Comparison of ENCODE assay signal across 19 cellular contexts in genomic region chr1:201746156-201746555, GRCh38.
DNase-seq lines count a peak whose midpoint lies in the region; ATAC-seq, FAIRE-seq and TF ChIP-seq lines count a peak whose summit lies in the region.
"Had no signal": no experiment of that assay in that cellular context is flagged by ENCODE, and none has a peak within 500 bp of the region (broad histone marks: within the 10 kb centered on the region; RNA-seq: fewer than 3 reads in every experiment).

No MANE protein-coding gene starts in this region.

- H3K79me2 ChIP-seq in GM23248 (ENCODE audit: insufficient read depth): peaks cover 96% of the 10 kb centered on the region

- H3K4me2 ChIP-seq in A549 (no peak overlapping the region), GM23248 (ENCODE audit: unreplicated experiment) (no peak overlapping the region)

- TF ChIP-seq RAD21 in A549 (conservative IDR thresholded peaks at IDR 0.05 in 1 of 2, IDR thresholded peaks at IDR 0.05 in 1 of 2): no peak

- DNase-seq in A549 (ENCODE audit: low read depth in 1 of 2, low spot score in 1 of 2): no peak
- no peak for DNase-seq in GM23248
- no peak for DNase-seq in brain microvascular endothelial cell
- DNase-seq in stimulated activated CD4-positive, alpha-beta T cell treated with anti-CD3 and anti-CD28 coated beads, Interleukin-15, amount 100 ng/mL, for 24 hours: no peak
- DNase-seq in cortex of kidney (lab: John Stamatoyannopoulos, UW): no peak
- DNase-seq: Caco-2; CD8-positive, alpha-beta T cell; NCI-H1048; NCI-H1694 treated with DMSO at 0.1 percent for 48 hours; NCI-H2171; NCI-H226; NCI-H510A; RPMI8226; SHP77 treated with DMSO at 0.1 percent for 48 hours had no signal

- ATAC-seq in A549 (no peak), HG02970 (IDR thresholded peaks at IDR 0.05; ENCODE audit: low FRiP score, unreplicated experiment) (no peak)
- ATAC-seq: CD8-positive, alpha-beta T cell had no signal

- no peak overlapping the region for H2AFZ ChIP-seq in GM23248

- no peak overlapping the region for H3K9ac ChIP-seq in GM23248
- H3K9ac ChIP-seq in subcutaneous abdominal adipose tissue (ENCODE audit: low read length in 5 of 5): no peak overlapping the region

- TF ChIP-seq CTCF in A549 (IDR thresholded peaks at IDR 0.05) (no peak), brain microvascular endothelial cell (IDR thresholded peaks at IDR 0.05; ENCODE audit: low read depth, low read length, missing control alignments) (no peak)

- no peak overlapping the region for H3K4me3 ChIP-seq in A549
- H3K4me3 ChIP-seq in GM23248: no peak overlapping the region
- H3K4me3 ChIP-seq in brain microvascular endothelial cell (ENCODE audit: low read depth, low read length): no peak overlapping the region
- no peak overlapping the region for H3K4me3 ChIP-seq in subcutaneous abdominal adipose tissue (ENCODE audit: low read depth in 1 of 5, low read length in 5 of 5)

- CTCF ChIA-PET in A549 (lab: Yijun Ruan, JAX): interaction anchor here (1.0 to 7.8 kb wide), 5 partner anchors 35 to 186 kb away, joined by 4 to 47 read pairs (median 5); no protein-coding TSS in a partner anchor

- 0 out of 2 replicates have a peak, but pooled peaks cover 4% of the 10 kb centered on the region for H4K20me1 ChIP-seq in GM23248 (ENCODE audit: insufficient read depth)

- H3K9me3 ChIP-seq in A549 (no peaks in the 10 kb centered on the region), GM23248 (ENCODE audit: low read depth) (no peaks in the 10 kb centered on the region), subcutaneous abdominal adipose tissue (ENCODE audit: control insufficient read depth in 5 of 5, low read length in 5 of 5) (no peaks in the 10 kb centered on the region)
- H3K9me3 ChIP-seq: Caco-2 had no signal

- no peak for TF ChIP-seq POLR2A in A549 (IDR thresholded peaks at IDR 0.05; ENCODE audit: low read length)

- in situ Hi-C loops in GM23248 (cut with MboI): no loop called here
- in situ Hi-C loops in brain microvascular endothelial cell (cut with HindIII; ENCODE audit: low pct_ligation_motif_present, low sequenced_read_pairs): no loop called here

- FAIRE-seq in A549 (lab: Jason Lieb, UNC): no peak
- FAIRE-seq: G401.6, H54 had no signal

- H3K27me3 ChIP-seq in GM23248 (replicated peaks; ENCODE audit: insufficient read depth) (no peaks in the 10 kb centered on the region), brain microvascular endothelial cell (replicated peaks) (no peaks in the 10 kb centered on the region), subcutaneous abdominal adipose tissue (ENCODE audit: control insufficient read depth in 5 of 5, insufficient read depth in 4 of 5, low read length in 5 of 5) (no peaks in the 10 kb centered on the region)

- H3K36me3 ChIP-seq in GM23248 (ENCODE audit: low read depth) (peaks cover 9% of the 10 kb centered on the region; the same call in 1 of the 2 replicates), brain microvascular endothelial cell (replicated peaks) (peaks cover 41% of the 10 kb centered on the region), subcutaneous abdominal adipose tissue (ENCODE audit: control insufficient read depth in 5 of 5, insufficient read depth in 5 of 5, low read length in 5 of 5) (peaks cover 7 to 18% (median 12%) of the 10 kb centered on the region in 5 donors)

- POLR2A ChIA-PET in A549 (lab: Yijun Ruan, JAX): no interaction called here

- no peaks in the 10 kb centered on the region for H3K9me2 ChIP-seq in GM23248 (ENCODE audit: insufficient read depth)

- H3K4me1 ChIP-seq in A549 (peaks cover 53% of the 10 kb centered on the region), GM23248 (ENCODE audit: insufficient read depth) (peaks cover 98% of the 10 kb centered on the region), subcutaneous abdominal adipose tissue (ENCODE audit: control insufficient read depth in 5 of 5, insufficient read depth in 5 of 5, low read length in 5 of 5) (peaks cover 13 to 89% (median 81%) of the 10 kb centered on the region in 5 donors)
- H3K4me1 ChIP-seq: Caco-2 had no signal

- peaks cover 89% of the 10 kb centered on the region for H3F3A ChIP-seq in GM23248 (ENCODE audit: insufficient read depth)

- H3K27ac ChIP-seq in A549 (no peak overlapping the region; a peak in 1 of 6 replicates), GM23248 (peak overlapping the region; percentile 94), brain microvascular endothelial cell (peak overlapping the region; percentile 15), subcutaneous abdominal adipose tissue (ENCODE audit: low read depth, low read length) (peak overlapping the region; percentile 71)
- H3K27ac ChIP-seq: C4-2B had no signal

- no peak for TF ChIP-seq EP300 in A549 (IDR thresholded peaks at IDR 0.05)

TF ChIP-seq in A549, 52 proteins besides CTCF, POLR2A, EP300 and RAD21:
- TF ChIP-seq MAFK (IDR thresholded peaks at IDR 0.05; ENCODE audit: partially characterized antibody): peak; percentile 22
- no peak for TF ChIP-seq ATOH8 (CRISPR knock-in tag; IDR thresholded peaks at IDR 0.05; ENCODE audit: low read depth)
- no peak for TF ChIP-seq JUNB (IDR thresholded peaks at IDR 0.05)
- TF ChIP-seq ZFP36 (IDR thresholded peaks at IDR 0.05; ENCODE audit: borderline replicate concordance, partially characterized antibody): no peak
- TF ChIP-seq NFE2L2 (conservative IDR thresholded peaks at IDR 0.05; ENCODE audit: low read length): no peak
TF ChIP-seq in A549: peak in this region for 1.

Comparison
In these comparisons a context has a peak if more than half of its experiments do, and no peak if none do; other contexts are left out.
1. H3K27ac ChIP-seq: peak in GM23248 (single experiment), brain microvascular endothelial cell (single experiment) and subcutaneous abdominal adipose tissue (single experiment); none in A549 (0 of 2).